In the genomic region with DNA sequence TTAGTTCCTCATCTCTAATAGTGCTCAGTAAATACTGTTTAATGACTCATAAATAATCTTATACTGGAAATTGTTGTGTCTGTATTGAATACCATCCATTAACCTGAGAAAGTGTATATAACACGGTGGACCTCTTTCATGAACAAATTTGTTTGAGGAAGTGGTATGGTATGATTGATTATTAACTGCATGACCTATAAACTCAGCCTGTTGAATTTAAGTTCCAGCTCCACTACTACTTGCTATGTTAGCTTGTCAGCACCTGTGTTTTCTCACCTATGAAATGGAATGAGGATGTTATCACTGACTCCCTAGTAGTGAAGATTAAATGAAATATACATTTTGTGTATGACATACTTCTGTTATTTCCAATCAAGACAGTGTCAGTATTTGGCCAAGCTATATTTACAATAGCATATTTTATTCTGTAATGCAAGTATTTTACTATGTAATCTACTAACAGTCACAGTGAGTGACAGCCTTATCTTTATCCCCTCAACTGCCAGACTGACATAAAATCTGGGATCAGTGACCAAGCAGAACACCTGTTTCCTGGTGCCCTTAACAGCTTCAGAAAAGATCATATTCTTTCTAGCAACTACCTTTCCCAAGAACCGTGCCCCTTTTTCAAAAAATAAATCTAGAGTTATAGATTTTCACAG, we compare ENCODE assay signal across 11 cellular contexts.
DNase-seq lines count a peak whose midpoint lies in the region; ATAC-seq and TF ChIP-seq lines count a peak whose summit lies in the region.
"Had no signal": no experiment of that assay in that cellular context is flagged by ENCODE, and none has a peak within 500 bp of the region (broad histone marks: within the 10 kb centered on the region; RNA-seq: fewer than 3 reads in every experiment).

No MANE protein-coding gene starts in this region.

- H3K79me2 ChIP-seq in mammary epithelial cell (ENCODE audit: insufficient read depth, low read length) = no peaks in the 10 kb centered on the region

- H3K9me3 ChIP-seq in BLaER1 (no peaks in the 10 kb centered on the region), mammary epithelial cell (replicated peaks; ENCODE audit: insufficient read depth, low read length) (no peaks in the 10 kb centered on the region)
- H3K9me3 ChIP-seq: right atrium auricular region had no signal

- ATAC-seq in GM19438 (IDR thresholded peaks at IDR 0.05; ENCODE audit: low read depth, unreplicated experiment) (peak; percentile 77), HG03457 (IDR thresholded peaks at IDR 0.05; ENCODE audit: unreplicated experiment) (peak; percentile 46), HG03280 (IDR thresholded peaks at IDR 0.05; ENCODE audit: unreplicated experiment) (no peak)

- H3K27ac ChIP-seq in BLaER1 = no peak overlapping the region
- H3K27ac ChIP-seq in mammary epithelial cell (ENCODE audit: insufficient read depth, low read depth, low read length) = no peak overlapping the region

- 64% methylated on average over 2 of the region's 2 CpGs for WGBS in mammary epithelial cell (ENCODE audit: low coverage, missing lambda C conversion rate)

- H3K27me3 ChIP-seq in BLaER1 = no peaks in the 10 kb centered on the region
- H3K27me3 ChIP-seq in mammary epithelial cell (ENCODE audit: insufficient read depth, low read length) = no peaks in the 10 kb centered on the region
- H3K27me3 ChIP-seq: right atrium auricular region had no signal

- intact Hi-C loops in mammary epithelial cell (cut with micrococcal nuclease) = no loop called here

- no peaks in the 10 kb centered on the region for H4K20me1 ChIP-seq in BLaER1
- no peaks in the 10 kb centered on the region for H4K20me1 ChIP-seq in mammary epithelial cell (ENCODE audit: insufficient read depth, low read length)

- DNase-seq in dermis blood vessel endothelial cell (peak; percentile 36), G401 (ENCODE audit: low spot score) (no peak), retina (no peak), mammary epithelial cell (no peak)
- DNase-seq: effector CD4-positive, alpha-beta T cell; glutamatergic neuron had no signal

- dilution Hi-C loops in mammary epithelial cell (cut with HindIII; ENCODE audit: low sequenced_read_pairs) = no loop called here

- H3K4me1 ChIP-seq in BLaER1 (peaks cover 50% of the 10 kb centered on the region), mammary epithelial cell (ENCODE audit: insufficient read depth, low read length) (peaks cover 16% of the 10 kb centered on the region)

- CTCF ChIA-PET in mammary epithelial cell (lab: Charles Lee; ENCODE audit: low non-redundant PET) = no interaction called here

- H3K36me3 ChIP-seq in BLaER1 (no peaks in the 10 kb centered on the region), mammary epithelial cell (ENCODE audit: insufficient read depth, low read length) (no peaks in the 10 kb centered on the region)
- H3K36me3 ChIP-seq: right atrium auricular region had no signal

- H3K4me3 ChIP-seq in BLaER1 (no peak overlapping the region), mammary epithelial cell (replicated peaks in 1 of 3; ENCODE audit: insufficient read depth in 1 of 3, low read depth in 2 of 3, low read length in 3 of 3) (no peak overlapping the region)
- H3K4me3 ChIP-seq: right atrium auricular region had no signal

- no peak for TF ChIP-seq CTCF in mammary epithelial cell (conservative IDR thresholded peaks at IDR 0.05 in 1 of 2, IDR thresholded peaks at IDR 0.05 in 1 of 2; ENCODE audit: extremely low read depth in 1 of 2, insufficient read depth in 1 of 2, low read depth in 1 of 2, low read length in 2 of 2)

- H3K4me2 ChIP-seq in BLaER1 (peak overlapping the region; percentile 29; the same call in 1 of the 2 replicates), mammary epithelial cell (ENCODE audit: insufficient read depth, low read depth, low read length) (no peak overlapping the region)

- in situ Hi-C loops in G401 (cut with HindIII; ENCODE audit: low sequenced_read_pairs) (no loop called here), mammary epithelial cell (cut with MboI; ENCODE audit: low sequenced_read_pairs in 2 of 2) (no loop called here)

- no peak overlapping the region for H2AFZ ChIP-seq in mammary epithelial cell (ENCODE audit: low read depth, low read length)

- no TSS peak for BruUV-seq in mammary epithelial cell (replicated peaks; lab: Mats Ljungman, UMichigan)

- H3K9ac ChIP-seq in BLaER1 (no peak overlapping the region), mammary epithelial cell (ENCODE audit: insufficient read depth, low read length) (no peak overlapping the region)
